8 cellular contexts compared by ENCODE assay signal in the genomic region with DNA sequence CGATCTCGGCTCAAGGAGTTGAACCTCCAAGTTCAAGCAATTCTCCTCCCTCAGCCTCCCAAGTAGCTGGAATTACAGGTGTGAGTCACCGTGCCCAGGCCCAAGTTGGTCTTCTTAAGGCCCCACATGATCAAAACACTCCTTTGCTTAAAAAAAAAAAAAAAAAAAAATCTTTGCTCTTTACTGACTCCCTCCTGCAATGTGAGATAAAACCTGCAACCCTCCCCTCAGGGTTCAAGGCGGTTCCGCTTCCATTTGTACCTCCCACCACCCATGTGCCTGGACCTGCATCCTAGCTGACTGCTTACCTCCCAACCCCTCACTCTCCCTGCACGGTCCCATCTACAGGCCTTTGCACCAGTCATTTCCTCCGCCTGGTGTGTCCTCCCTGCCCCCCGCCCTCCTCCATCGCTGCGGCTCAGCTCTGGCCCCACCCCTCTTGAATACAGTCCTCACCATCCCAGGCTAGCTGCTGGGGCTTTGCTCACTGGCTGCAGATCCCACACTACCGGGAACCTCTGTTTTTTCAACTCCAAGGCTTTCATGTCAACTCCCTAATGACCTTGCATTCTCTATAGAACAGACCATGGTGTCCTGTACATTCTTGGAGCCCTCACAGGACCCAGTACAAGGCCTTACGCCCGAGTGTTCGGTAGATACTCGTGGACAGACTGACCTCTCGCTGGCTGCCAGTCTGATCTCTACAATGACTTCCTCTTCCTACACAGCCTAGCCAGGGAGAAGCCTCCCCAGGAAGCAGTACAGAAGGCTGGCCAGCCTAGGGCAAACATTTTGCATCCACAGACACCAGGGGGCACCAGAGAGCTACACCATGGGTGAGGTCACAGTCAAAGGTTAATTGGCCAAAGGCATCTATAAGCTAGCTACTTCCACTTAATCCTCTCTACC. TPM values are rescaled to one million over a fixed set of nuclear protein-coding genes. Genes with fewer than 3 reads are reported as not detected.
DNase-seq lines count a peak whose midpoint lies in the region; ATAC-seq and TF ChIP-seq lines count a peak whose summit lies in the region.

No MANE protein-coding gene starts in this region.

- peaks cover 13 to 45% (median 34%) of the 10 kb centered on the region in 4 donors for H3K4me1 ChIP-seq in liver (ENCODE audit: control insufficient read depth in 4 of 4, insufficient read depth in 4 of 4, low read length in 3 of 4)

- peaks cover 56% of the 10 kb centered on the region for H3K36me3 Mint-ChIP-seq in activated CD4-positive, alpha-beta T cell treated with anti-CD3 and anti-CD28 coated beads, Interleukin-2, amount 10 ng/mL, durations not matched to agents 24 days and 14 days (ENCODE audit: low read depth)

- H3K9me3 Mint-ChIP-seq in activated CD4-positive, alpha-beta T cell treated with anti-CD3 and anti-CD28 coated beads, Interleukin-2, amount 10 ng/mL, durations not matched to agents 24 days and 14 days: no peaks in the 10 kb centered on the region

- in situ Hi-C loops in Caki2 (cut with HindIII; ENCODE audit: low pct_unique_long_range_greater_than_20kb, low sequenced_read_pairs): no loop called here

- peak overlapping the region; percentile 83 for H3K27ac Mint-ChIP-seq in activated CD4-positive, alpha-beta T cell treated with anti-CD3 and anti-CD28 coated beads, Interleukin-2, amount 10 ng/mL, durations not matched to agents 24 days and 14 days

- intact Hi-C loops in activated CD4-positive, alpha-beta T cell treated with anti-CD3 and anti-CD28 coated beads, Interleukin-2, amount 10 ng/mL, durations not matched to agents 24 days and 14 days (cut with micrococcal nuclease): loop anchor here (1.0 to 5.0 kb wide), 6 partner anchors 14 to 310 kb away; a partner anchor contains a TSS

- no peaks in the 10 kb centered on the region for H3K9me3 ChIP-seq in liver (ENCODE audit: control insufficient read depth in 4 of 4, low read length in 3 of 4)

- peaks cover 11 to 57% (median 25%) of the 10 kb centered on the region in 4 donors for H3K36me3 ChIP-seq in liver (ENCODE audit: control insufficient read depth in 4 of 4, insufficient read depth in 3 of 4, low read depth in 1 of 4, low read length in 3 of 4)

- peak overlapping the region; percentile 16 for H3K4me3 Mint-ChIP-seq in activated CD4-positive, alpha-beta T cell treated with anti-CD3 and anti-CD28 coated beads, Interleukin-2, amount 10 ng/mL, durations not matched to agents 24 days and 14 days

- ATAC-seq in HG03521 (IDR thresholded peaks at IDR 0.05; ENCODE audit: unreplicated experiment): no peak

- TF ChIP-seq RAD21 in liver (IDR thresholded peaks at IDR 0.05): peak; percentile 99 to 100

- WGBS in liver: 53% methylated on average over 16 of the region's 16 CpGs

- peak overlapping the region; percentile 27 to 52 for H3K27ac ChIP-seq in coronary artery
- H3K27ac ChIP-seq in liver (ENCODE audit: low read depth in 1 of 2, low read length in 2 of 2): peak overlapping the region; percentile 12 to 64

- H3K9ac ChIP-seq in liver (ENCODE audit: low read depth in 1 of 2, low read length in 2 of 2): no peak overlapping the region

- DNase-seq in Caki2 (ENCODE audit: low read depth): peak; percentile 69
- DNase-seq in HFF-Myc (ENCODE audit: extremely low read depth, low read depth): peak; percentile 64
- DNase-seq in NCI-H526 treated with DMSO at 0.1 percent for 48 hours (lab: John Stamatoyannopoulos, UW): peak; percentile 25
- DNase-seq in activated CD4-positive, alpha-beta T cell treated with anti-CD3 and anti-CD28 coated beads, Interleukin-2, amount 10 ng/mL, durations not matched to agents 24 days and 14 days: peak; percentile 96
- peak; percentile 87 for DNase-seq in coronary artery (ENCODE audit: low spot score)
- peak; percentile 92 for DNase-seq in stimulated activated CD4-positive, alpha-beta T cell treated with anti-CD3 and anti-CD28 coated beads, Interleukin-4, amount 100 ng/mL, for 24 hours

- H3K27me3 Mint-ChIP-seq in activated CD4-positive, alpha-beta T cell treated with anti-CD3 and anti-CD28 coated beads, Interleukin-2, amount 10 ng/mL, durations not matched to agents 24 days and 14 days: no peaks in the 10 kb centered on the region

- no peaks in the 10 kb centered on the region for H3K27me3 ChIP-seq in liver (ENCODE audit: control insufficient read depth in 4 of 4, insufficient read depth in 4 of 4, low read length in 3 of 4)

- TF ChIP-seq CTCF in HFF-Myc (IDR thresholded peaks at IDR 0.05; ENCODE audit: low read depth, low read length, missing control alignments) (peak; percentile 92), coronary artery (IDR thresholded peaks at IDR 0.05) (peak; percentile 87), liver (IDR thresholded peaks at IDR 0.05; ENCODE audit: low read depth, low read length, missing input control) (peak; percentile 97)

- H3K4me1 Mint-ChIP-seq in activated CD4-positive, alpha-beta T cell treated with anti-CD3 and anti-CD28 coated beads, Interleukin-2, amount 10 ng/mL, durations not matched to agents 24 days and 14 days: peaks cover 30% of the 10 kb centered on the region

- H3K4me3 ChIP-seq in HFF-Myc (replicated peaks; ENCODE audit: low read depth, low read length) (no peak overlapping the region), coronary artery (no peak overlapping the region), liver (ENCODE audit: low read depth in 1 of 3, low read length in 3 of 3) (no peak overlapping the region)

TF ChIP-seq in liver, 16 proteins besides CTCF, POLR2A, EP300 and RAD21:
- TF ChIP-seq YY1 (IDR thresholded peaks at IDR 0.05): no peak
- TF ChIP-seq, protein P1, sequence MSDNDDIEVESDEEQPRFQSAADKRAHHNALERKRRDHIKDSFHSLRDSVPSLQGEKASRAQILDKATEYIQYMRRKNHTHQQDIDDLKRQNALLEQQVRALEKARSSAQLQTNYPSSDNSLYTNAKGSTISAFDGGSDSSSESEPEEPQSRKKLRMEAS (IDR thresholded peaks at IDR 0.05): peak; percentile 35
- TF ChIP-seq RXRA (IDR thresholded peaks at IDR 0.05): peak; percentile 79 to 89
- TF ChIP-seq, protein P2, sequence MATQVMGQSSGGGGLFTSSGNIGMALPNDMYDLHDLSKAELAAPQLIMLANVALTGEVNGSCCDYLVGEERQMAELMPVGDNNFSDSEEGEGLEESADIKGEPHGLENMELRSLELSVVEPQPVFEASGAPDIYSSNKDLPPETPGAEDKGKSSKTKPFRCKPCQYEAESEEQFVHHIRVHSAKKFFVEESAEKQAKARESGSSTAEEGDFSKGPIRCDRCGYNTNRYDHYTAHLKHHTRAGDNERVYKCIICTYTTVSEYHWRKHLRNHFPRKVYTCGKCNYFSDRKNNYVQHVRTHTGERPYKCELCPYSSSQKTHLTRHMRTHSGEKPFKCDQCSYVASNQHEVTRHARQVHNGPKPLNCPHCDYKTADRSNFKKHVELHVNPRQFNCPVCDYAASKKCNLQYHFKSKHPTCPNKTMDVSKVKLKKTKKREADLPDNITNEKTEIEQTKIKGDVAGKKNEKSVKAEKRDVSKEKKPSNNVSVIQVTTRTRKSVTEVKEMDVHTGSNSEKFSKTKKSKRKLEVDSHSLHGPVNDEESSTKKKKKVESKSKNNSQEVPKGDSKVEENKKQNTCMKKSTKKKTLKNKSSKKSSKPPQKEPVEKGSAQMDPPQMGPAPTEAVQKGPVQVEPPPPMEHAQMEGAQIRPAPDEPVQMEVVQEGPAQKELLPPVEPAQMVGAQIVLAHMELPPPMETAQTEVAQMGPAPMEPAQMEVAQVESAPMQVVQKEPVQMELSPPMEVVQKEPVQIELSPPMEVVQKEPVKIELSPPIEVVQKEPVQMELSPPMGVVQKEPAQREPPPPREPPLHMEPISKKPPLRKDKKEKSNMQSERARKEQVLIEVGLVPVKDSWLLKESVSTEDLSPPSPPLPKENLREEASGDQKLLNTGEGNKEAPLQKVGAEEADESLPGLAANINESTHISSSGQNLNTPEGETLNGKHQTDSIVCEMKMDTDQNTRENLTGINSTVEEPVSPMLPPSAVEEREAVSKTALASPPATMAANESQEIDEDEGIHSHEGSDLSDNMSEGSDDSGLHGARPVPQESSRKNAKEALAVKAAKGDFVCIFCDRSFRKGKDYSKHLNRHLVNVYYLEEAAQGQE (IDR thresholded peaks at IDR 0.05): no peak
- peak; percentile 53 for TF ChIP-seq SP1 (IDR thresholded peaks at IDR 0.05)
- TF ChIP-seq HNF4A (conservative IDR thresholded peaks at IDR 0.05): peak; percentile 20 to 50
- TF ChIP-seq GABPA (IDR thresholded peaks at IDR 0.05 in 1 of 2, conservative IDR thresholded peaks at IDR 0.05 in 1 of 2): peak in 1 of 2 donors; percentile 54
- TF ChIP-seq, protein P3, sequence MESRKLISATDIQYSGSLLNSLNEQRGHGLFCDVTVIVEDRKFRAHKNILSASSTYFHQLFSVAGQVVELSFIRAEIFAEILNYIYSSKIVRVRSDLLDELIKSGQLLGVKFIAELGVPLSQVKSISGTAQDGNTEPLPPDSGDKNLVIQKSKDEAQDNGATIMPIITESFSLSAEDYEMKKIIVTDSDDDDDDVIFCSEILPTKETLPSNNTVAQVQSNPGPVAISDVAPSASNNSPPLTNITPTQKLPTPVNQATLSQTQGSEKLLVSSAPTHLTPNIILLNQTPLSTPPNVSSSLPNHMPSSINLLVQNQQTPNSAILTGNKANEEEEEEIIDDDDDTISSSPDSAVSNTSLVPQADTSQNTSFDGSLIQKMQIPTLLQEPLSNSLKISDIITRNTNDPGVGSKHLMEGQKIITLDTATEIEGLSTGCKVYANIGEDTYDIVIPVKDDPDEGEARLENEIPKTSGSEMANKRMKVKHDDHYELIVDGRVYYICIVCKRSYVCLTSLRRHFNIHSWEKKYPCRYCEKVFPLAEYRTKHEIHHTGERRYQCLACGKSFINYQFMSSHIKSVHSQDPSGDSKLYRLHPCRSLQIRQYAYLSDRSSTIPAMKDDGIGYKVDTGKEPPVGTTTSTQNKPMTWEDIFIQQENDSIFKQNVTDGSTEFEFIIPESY (IDR thresholded peaks at IDR 0.05): no peak
- TF ChIP-seq FOXA2 (IDR thresholded peaks at IDR 0.05): no peak
- TF ChIP-seq EGR1 (IDR thresholded peaks at IDR 0.05; ENCODE audit: low read depth in 2 of 2): no peak
- peak in 1 of 2 donors; percentile 75 for TF ChIP-seq JUND (IDR thresholded peaks at IDR 0.05)
- TF ChIP-seq NR2F2 (IDR thresholded peaks at IDR 0.05): peak; percentile 98
- TF ChIP-seq, protein P4, sequence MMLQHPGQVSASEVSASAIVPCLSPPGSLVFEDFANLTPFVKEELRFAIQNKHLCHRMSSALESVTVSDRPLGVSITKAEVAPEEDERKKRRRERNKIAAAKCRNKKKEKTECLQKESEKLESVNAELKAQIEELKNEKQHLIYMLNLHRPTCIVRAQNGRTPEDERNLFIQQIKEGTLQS (IDR thresholded peaks at IDR 0.05): peak; percentile 43
- TF ChIP-seq HNF4G (IDR thresholded peaks at IDR 0.05): no peak
- TF ChIP-seq TAF1 (conservative IDR thresholded peaks at IDR 0.05): no peak
- TF ChIP-seq FOXA1 (IDR thresholded peaks at IDR 0.05): no peak

RNA-seq across cellular contexts. Expression of a gene that starts 14.2 kb away (rescaled TPM):
- total RNA-seq in Caki2 (2014; rRNA removed; shearing (Covaris generic); ENCODE audit: low replicate concordance): 41.4 and 45.4 TPM in 2 replicates
- 29.7 and 30.4 TPM in 2 replicates for total RNA-seq in activated CD4-positive, alpha-beta T cell treated with anti-CD3 and anti-CD28 coated beads, Interleukin-2, amount 10 ng/mL, durations not matched to agents 24 days and 14 days
- total RNA-seq in liver: 10 to 100 TPM in 1 of 2 donors, 1 to 10 TPM in 1; 2.3 to 10.4 TPM
- 1 to 10 TPM; 2.8 to 4.0 TPM for polyA plus RNA-seq in liver

Comparison
In these comparisons a context has a peak if more than half of its experiments do, and no peak if none do; other contexts are left out.
1. DNase-seq: peak in every context shown above with its lines; median percentile 96 in activated CD4-positive, alpha-beta T cell treated with anti-CD3 and anti-CD28 coated beads, Interleukin-2, amount 10 ng/mL, durations not matched to agents 24 days and 14 days; 92 in stimulated activated CD4-positive, alpha-beta T cell treated with anti-CD3 and anti-CD28 coated beads, Interleukin-4, amount 100 ng/mL, for 24 hours; 87 in coronary artery; 69 in Caki2; 64 in HFF-Myc; 25 in NCI-H526 treated with DMSO at 0.1 percent for 48 hours.